17 cellular contexts compared by ENCODE assay signal in genomic region chr9:129972816-129973215, GRCh38.
DNase-seq lines count a peak whose midpoint lies in the region; ATAC-seq, FAIRE-seq and TF ChIP-seq lines count a peak whose summit lies in the region.
"Had no signal": no experiment of that assay in that cellular context is flagged by ENCODE, and none has a peak within 500 bp of the region (broad histone marks: within the 10 kb centered on the region; RNA-seq: fewer than 3 reads in every experiment).

No MANE protein-coding gene starts in this region.

- in situ Hi-C loops in GM12878 (cut with MboI): no loop called here

- H3K9me3 ChIP-seq in PC-9 (ENCODE audit: insufficient read depth, low read depth) (no peaks in the 10 kb centered on the region), GM12878 (replicated peaks; ENCODE audit: control insufficient read depth, insufficient read depth, low read length) (no peaks in the 10 kb centered on the region), sigmoid colon (no peaks in the 10 kb centered on the region), kidney (ENCODE audit: control insufficient read depth in 1 of 2, low read length in 2 of 2) (no peaks in the 10 kb centered on the region)
- H3K9me3 ChIP-seq: gastrocnemius medialis had no signal

- H4K20me1 ChIP-seq in PC-9 (ENCODE audit: insufficient read depth) (no peaks in the 10 kb centered on the region), GM12878 (ENCODE audit: control insufficient read depth, insufficient read depth) (peaks cover 8% of the 10 kb centered on the region)

- no peaks in the 10 kb centered on the region for H3K9me2 ChIP-seq in PC-9 (ENCODE audit: insufficient read depth)

- intact Hi-C loops in PC-9 (cut with micrococcal nuclease; ENCODE audit: unreplicated experiment) (no loop called here), GM12878 (cut with micrococcal nuclease; ENCODE audit: unreplicated experiment) (no loop called here), sigmoid colon (cut with DNase I) (no loop called here), kidney (cut with DNase I) (no loop called here), dorsolateral prefrontal cortex (cut with DNase I) (no loop called here)

- TF ChIP-seq RAD21 in GM12878 (IDR thresholded peaks at IDR 0.05; ENCODE audit: insufficient read depth, low read depth, low read length): no peak

- TF ChIP-seq CTCF in PC-9 (conservative IDR thresholded peaks at IDR 0.05) (no peak), GM12878 (IDR thresholded peaks at IDR 0.05 in 2 of 3, conservative IDR thresholded peaks at IDR 0.05 in 1 of 3; ENCODE audit: control insufficient read depth in 2 of 3, extremely low read depth in 1 of 3, insufficient read depth in 1 of 3, low read depth in 3 of 3, low read length in 3 of 3) (no peak), sigmoid colon (IDR thresholded peaks at IDR 0.05) (no peak), kidney (IDR thresholded peaks at IDR 0.05; ENCODE audit: borderline replicate concordance, extremely low read depth, insufficient read depth) (no peak), dorsolateral prefrontal cortex (IDR thresholded peaks at IDR 0.05 in 54 of 56, conservative IDR thresholded peaks at IDR 0.05 in 2 of 56; ENCODE audit: low read depth in 1 of 56, partially characterized antibody in 56 of 56) (no peak)

- 0 out of 2 replicates have a peak, but pooled peaks have one; percentile 33 for TF ChIP-seq POLR2A in GM12878 (IDR thresholded peaks at IDR 0.05; ENCODE audit: low read depth, low read length)
- no peak for TF ChIP-seq POLR2A in sigmoid colon (IDR thresholded peaks at IDR 0.05)

- 73% methylated on average over 4 of the region's 4 CpGs for WGBS in GM12878 (ENCODE audit: insufficient coverage, insufficient replicate concordance, low lambda C conversion rate, missing lambda C conversion rate)
- 95% methylated on average over 4 of the region's 4 CpGs for WGBS in sigmoid colon, 2 donors

- H3K4me3 ChIP-seq in PC-9: no peak overlapping the region
- H3K4me3 ChIP-seq in GM12878: no peak overlapping the region
- no peak overlapping the region for H3K4me3 ChIP-seq in sigmoid colon
- no peak overlapping the region for H3K4me3 ChIP-seq in kidney (ENCODE audit: low read length in 2 of 2)
- H3K4me3 ChIP-seq in dorsolateral prefrontal cortex: no peak overlapping the region
- H3K4me3 ChIP-seq: gastrocnemius medialis had no signal

- H3K79me2 ChIP-seq in PC-9 (ENCODE audit: low read depth) (no peaks in the 10 kb centered on the region), GM12878 (ENCODE audit: control insufficient read depth, insufficient read depth, low read length) (peaks cover 71% of the 10 kb centered on the region)

- ATAC-seq in GM12878: no peak
- no peak for ATAC-seq in HG03442 (IDR thresholded peaks at IDR 0.05; ENCODE audit: unreplicated experiment)
- ATAC-seq: gastrocnemius medialis had no signal

- H3K27me3 ChIP-seq in PC-9 (ENCODE audit: insufficient read depth, low read depth): no peaks in the 10 kb centered on the region
- no peaks in the 10 kb centered on the region for H3K27me3 ChIP-seq in GM12878 (replicated peaks in 1 of 2; ENCODE audit: control insufficient read depth in 2 of 2, insufficient read depth in 2 of 2, low read length in 1 of 2)
- H3K27me3 ChIP-seq in sigmoid colon: no peaks in the 10 kb centered on the region
- H3K27me3 ChIP-seq in dorsolateral prefrontal cortex: no peaks in the 10 kb centered on the region
- H3K27me3 ChIP-seq: gastrocnemius medialis had no signal

- H3K9ac ChIP-seq in GM12878 (ENCODE audit: control insufficient read depth, insufficient read depth, low read length) (no peak overlapping the region), kidney (ENCODE audit: low read length in 2 of 2) (no peak overlapping the region)

- H3K4me2 ChIP-seq in PC-9 (no peak overlapping the region), GM12878 (ENCODE audit: control insufficient read depth, insufficient read depth) (no peak overlapping the region)

- H3K27ac ChIP-seq in PC-9 (0 out of 2 replicates have a peak overlapping the region, but pooled peaks have one; percentile 1), GM12878 (ENCODE audit: control insufficient read depth, insufficient read depth) (no peak overlapping the region), sigmoid colon (peak overlapping the region in 3 of 4 donors; percentile 18 to 65 (median 46)), kidney (ENCODE audit: low read depth in 2 of 2, low read length in 2 of 2) (no peak overlapping the region), dorsolateral prefrontal cortex (peak overlapping the region in 27 of 59 donors; percentile 0 to 67 (median 29))
- H3K27ac ChIP-seq: gastrocnemius medialis had no signal

- SMC1A ChIA-PET in GM12878 (lab: Charles Lee; ENCODE audit: uncharacterized antibody, unreplicated experiment): interaction anchor here (0.6 to 4.4 kb wide), 10 partner anchors 9 to 68 kb away, joined by 3 to 26 read pairs (median 4); no protein-coding TSS in a partner anchor

- H3F3A ChIP-seq in PC-9 (ENCODE audit: insufficient read depth, low read depth): peaks cover 14% of the 10 kb centered on the region; the same call in 1 of the 2 replicates

- DNase-seq in activated CD8-positive, alpha-beta memory T cell treated with anti-CD3 and anti-CD28 coated beads for 24 hours: peak; percentile 24
- DNase-seq in activated CD8-positive, alpha-beta memory T cell treated with anti-CD3 and anti-CD28 coated beads, Interleukin-2, amount 50 U/mL, for 4 hours: no peak
- peak in 1 of 2 experiments; percentile 67 for DNase-seq in PC-9
- DNase-seq in GM12878 (ENCODE audit: low read depth, low spot score): no peak
- DNase-seq in sigmoid colon: peak; percentile 45
- DNase-seq in kidney: no peak
- no peak for DNase-seq in dorsolateral prefrontal cortex
- DNase-seq: activated CD4-positive, alpha-beta T cell treated with anti-CD3 and anti-CD28 coated beads, Interleukin-2, amount 50 U/mL, for 4 hours; activated effector memory CD4-positive, alpha-beta T cell treated with anti-CD3 and anti-CD28 coated beads, Interleukin-2, amount 50 U/mL, for 16 hours; caudate nucleus; gastrocnemius medialis; GDM1; IMR-90; mammary epithelial cell; NCI-H526; SW 1271 had no signal

- H2AFZ ChIP-seq in PC-9 (no peak overlapping the region), GM12878 (ENCODE audit: control insufficient read depth, low read depth, low read length) (no peak overlapping the region)

- POLR2A ChIA-PET in PC-9 (lab: Charles Lee; ENCODE audit: unreplicated experiment) (interaction anchor here (0.9 kb wide), 1 partner anchor 64 kb away, joined by 3 read pairs; no protein-coding TSS in a partner anchor), GM12878 (lab: Charles Lee) (interaction anchor here (1.2 kb wide), 2 partner anchors 9 to 10 kb away, joined by 3 to 5 read pairs; no protein-coding TSS in a partner anchor)

- no TSS peak for BruUV-seq in PC-9 (replicated peaks; lab: Mats Ljungman, UMichigan)
- BruUV-seq in GM12878 (replicated peaks; lab: Mats Ljungman, UMichigan): TSS peak; percentile 31

- H3K4me1 ChIP-seq in PC-9 (replicated peaks; ENCODE audit: insufficient read depth) (peaks cover 18% of the 10 kb centered on the region; the same call in 1 of the 2 replicates), GM12878 (ENCODE audit: control insufficient read depth, insufficient read depth, low read length) (no peaks in the 10 kb centered on the region), sigmoid colon (peaks cover 0 to 33% (median 25%) of the 10 kb centered on the region in 4 donors), kidney (ENCODE audit: control insufficient read depth in 1 of 2, insufficient read depth in 1 of 2, low read depth in 1 of 2, low read length in 2 of 2) (no peaks in the 10 kb centered on the region)

- H3K36me3 ChIP-seq in PC-9 (ENCODE audit: low read depth) (no peaks in the 10 kb centered on the region), GM12878 (ENCODE audit: control insufficient read depth in 2 of 2, insufficient read depth in 2 of 2, low read length in 1 of 2) (peaks cover 14 to 42% of the 10 kb centered on the region in 2 experiments), sigmoid colon (peaks cover 0 to 63% (median 21%) of the 10 kb centered on the region in 4 donors), kidney (ENCODE audit: control insufficient read depth in 1 of 2, insufficient read depth in 2 of 2, low read length in 2 of 2) (peaks cover 2 to 12% of the 10 kb centered on the region in 2 donors)

- CTCF ChIA-PET in PC-9 (lab: Charles Lee) (no interaction called here), GM12878 (lab: Yijun Ruan, JAX) (interaction anchor here (0.7 to 1.1 kb wide), 3 partner anchors 8 to 86 kb away, joined by 3 read pairs; no protein-coding TSS in a partner anchor)

- RAD21 ChIA-PET in GM12878 (lab: Charles Lee; ENCODE audit: unreplicated experiment): interaction anchor here (1.3 to 1.8 kb wide), 3 partner anchors 10 to 23 kb away, joined by 3 to 6 read pairs (median 4); no protein-coding TSS in a partner anchor

- no peak for TF ChIP-seq EP300 in GM12878 (IDR thresholded peaks at IDR 0.05; ENCODE audit: borderline replicate concordance in 1 of 2, control insufficient read depth in 1 of 2, low read depth in 2 of 2, low read length in 2 of 2)
- TF ChIP-seq EP300 in sigmoid colon (IDR thresholded peaks at IDR 0.05): no peak

- no peak for FAIRE-seq in GM12878 (lab: Jason Lieb, UNC)
- FAIRE-seq in kidney (lab: Jason Lieb, UNC): no peak

TF ChIP-seq in GM12878, 131 proteins besides CTCF, POLR2A, EP300 and RAD21:
- TF ChIP-seq SUPT20H (IDR thresholded peaks at IDR 0.05; ENCODE audit: borderline replicate concordance, control insufficient read depth, low read depth, low read length): no peak
- TF ChIP-seq MXI1 (IDR thresholded peaks at IDR 0.05; ENCODE audit: low read depth, low read length): no peak

Comparison
In these comparisons a context has a peak if more than half of its experiments do, and no peak if none do; other contexts are left out.
1. DNase-seq: peak in activated CD8-positive, alpha-beta memory T cell treated with anti-CD3 and anti-CD28 coated beads for 24 hours (single experiment) and sigmoid colon (single experiment); none in activated CD8-positive, alpha-beta memory T cell treated with anti-CD3 and anti-CD28 coated beads, Interleukin-2, amount 50 U/mL, for 4 hours (single experiment), GM12878 (single experiment), kidney (single experiment) and dorsolateral prefrontal cortex (0 of 10).
2. H3K27ac ChIP-seq: peak in PC-9 (single experiment) and sigmoid colon (3 of 4); none in GM12878 (single experiment) and kidney (0 of 2).